Comparison of ENCODE assay signal across 8 cellular contexts in genomic region chr4:21768349-21769310, GRCh38.
DNase-seq lines count a peak whose midpoint lies in the region; ATAC-seq, FAIRE-seq and TF ChIP-seq lines count a peak whose summit lies in the region.

No MANE protein-coding gene starts in this region.

- no peak for ATAC-seq in activated CD8-positive, alpha-beta memory T cell treated with anti-CD3 and anti-CD28 coated beads, Interleukin-2, amount 10 ng/mL, durations not matched to agents 7 days and 5 days

- in situ Hi-C loops in HAP-1 (cut with MboI; ENCODE audit: low sequenced_read_pairs) = loop anchor here (5.0 kb wide), 1 partner anchor 261 kb away; no protein-coding TSS in a partner anchor

- H3K9me3 Mint-ChIP-seq in activated CD8-positive, alpha-beta memory T cell treated with anti-CD3 and anti-CD28 coated beads, Interleukin-2, amount 10 ng/mL, durations not matched to agents 7 days and 5 days (ENCODE audit: low read depth) = no peaks in the 10 kb centered on the region

- H3K9ac ChIP-seq in keratinocyte (ENCODE audit: control insufficient read depth, extremely low read depth, insufficient read depth, low read length) = no peak overlapping the region

- dilution Hi-C loops in keratinocyte (cut with MboI; ENCODE audit: extremely low pct_ligation_motif_present, low sequenced_read_pairs) = no loop called here

- H3K4me2 ChIP-seq in keratinocyte (ENCODE audit: control insufficient read depth, extremely low read depth, insufficient read depth, low read depth, low read length) = peak overlapping the region; percentile 55

- intact Hi-C loops in ascending aorta (cut with DNase I) = loop anchor here (5.0 kb wide), 1 partner anchor 256 kb away; no protein-coding TSS in a partner anchor

- H3K9me3 ChIP-seq in HAP-1 = no peaks in the 10 kb centered on the region
- H3K9me3 ChIP-seq in ascending aorta = no peaks in the 10 kb centered on the region
- H3K9me3 ChIP-seq in keratinocyte (ENCODE audit: control insufficient read depth, low read depth, low read length) = no peaks in the 10 kb centered on the region

- CTCF ChIA-PET in activated CD8-positive, alpha-beta memory T cell treated with anti-CD3 and anti-CD28 coated beads, Interleukin-2, amount 10 ng/mL, durations not matched to agents 7 days and 5 days (lab: Charles Lee) = interaction anchor here (0.8 to 1.5 kb wide), 4 partner anchors 255 to 995 kb away, joined by 3 to 5 read pairs (median 4); no protein-coding TSS in a partner anchor

- H3K27ac Mint-ChIP-seq in activated CD8-positive, alpha-beta memory T cell treated with anti-CD3 and anti-CD28 coated beads, Interleukin-2, amount 10 ng/mL, durations not matched to agents 7 days and 5 days = no peak overlapping the region

- H3K4me1 ChIP-seq in HAP-1 (no peaks in the 10 kb centered on the region; the same call in 1 of the 2 replicates), ascending aorta (no peaks in the 10 kb centered on the region), keratinocyte (ENCODE audit: control insufficient read depth, extremely low read depth, insufficient read depth, low read length) (peaks cover 13% of the 10 kb centered on the region)

- no peaks in the 10 kb centered on the region for H3K4me1 Mint-ChIP-seq in activated CD8-positive, alpha-beta memory T cell treated with anti-CD3 and anti-CD28 coated beads, Interleukin-2, amount 10 ng/mL, durations not matched to agents 7 days and 5 days

- H3K4me3 ChIP-seq in HAP-1 (no peak overlapping the region), ascending aorta (no peak overlapping the region), keratinocyte (ENCODE audit: control insufficient read depth in 2 of 3, extremely low read depth in 1 of 3, insufficient read depth in 2 of 3, low read depth in 1 of 3, low read length in 3 of 3) (peak overlapping the region in 1 of 3 experiments; percentile 2)

- TF ChIP-seq CTCF in ascending aorta (IDR thresholded peaks at IDR 0.05) (peak; percentile 5 to 56 (median 21)), keratinocyte (optimal IDR thresholded peaks at IDR 0.05 in 1 of 3, IDR thresholded peaks at IDR 0.05 in 1 of 3, conservative IDR thresholded peaks at IDR 0.05 in 1 of 3; ENCODE audit: extremely low read depth in 1 of 3, insufficient read depth in 2 of 3, low read length in 3 of 3) (peak in 2 of 3 experiments; percentile 48 to 54)

- FAIRE-seq in keratinocyte (lab: Jason Lieb, UNC) = peak; percentile 55

- H3K79me2 ChIP-seq in keratinocyte (ENCODE audit: control insufficient read depth, insufficient read depth, low read length) = no peaks in the 10 kb centered on the region

- H3K36me3 ChIP-seq in HAP-1 (replicated peaks) (no peaks in the 10 kb centered on the region), ascending aorta (no peaks in the 10 kb centered on the region), keratinocyte (ENCODE audit: control insufficient read depth in 2 of 2, extremely low read depth in 1 of 2, insufficient read depth in 2 of 2, low read length in 2 of 2) (no peaks in the 10 kb centered on the region)

- no peaks in the 10 kb centered on the region for H3K9me1 ChIP-seq in keratinocyte (ENCODE audit: control insufficient read depth, extremely low read depth, insufficient read depth, low read length)

- DNase-seq in NCI-H1417 (lab: John Stamatoyannopoulos, UW) (peak; percentile 17 to 74 (median 72)), NCI-H1417 treated with DMSO at 0.1 percent for 48 hours (lab: John Stamatoyannopoulos, UW) (no peak), HAP-1 (ENCODE audit: low spot score in 2 of 2) (peak; percentile 9 to 60), NCI-H2029 treated with DMSO at 0.1 percent for 48 hours (lab: John Stamatoyannopoulos, UW) (peak; percentile 20), ascending aorta (ENCODE audit: low spot score in 2 of 2) (no peak), keratinocyte (ENCODE audit: low read depth, low spot score) (peak; percentile 48), HPDE6-E6E7 (ENCODE audit: extremely low spot score) (no peak)
- no peak for DNase-seq in activated CD8-positive, alpha-beta memory T cell treated with anti-CD3 and anti-CD28 coated beads, Interleukin-2, amount 10 ng/mL, durations not matched to agents 7 days and 5 days

- H3K27me3 ChIP-seq in HAP-1 (ENCODE audit: low read depth) = no peaks in the 10 kb centered on the region; the same call in none of the 2 replicates
- no peaks in the 10 kb centered on the region for H3K27me3 ChIP-seq in ascending aorta
- H3K27me3 ChIP-seq in keratinocyte (ENCODE audit: control insufficient read depth, extremely low read depth, insufficient read depth, low read length) = no peaks in the 10 kb centered on the region

- no peaks in the 10 kb centered on the region for H4K20me1 ChIP-seq in keratinocyte (ENCODE audit: control insufficient read depth, extremely low read depth, insufficient read depth, low read length)

- H3K36me3 Mint-ChIP-seq in activated CD8-positive, alpha-beta memory T cell treated with anti-CD3 and anti-CD28 coated beads, Interleukin-2, amount 10 ng/mL, durations not matched to agents 7 days and 5 days = no peaks in the 10 kb centered on the region

- no peak overlapping the region for H3K27ac ChIP-seq in ascending aorta
- H3K27ac ChIP-seq in keratinocyte (ENCODE audit: control insufficient read depth, insufficient read depth, low read length) = peak overlapping the region; percentile 60

- peak overlapping the region; percentile 38 for H2AFZ ChIP-seq in keratinocyte (ENCODE audit: control insufficient read depth, low read length)

- no peaks in the 10 kb centered on the region for H3K27me3 Mint-ChIP-seq in activated CD8-positive, alpha-beta memory T cell treated with anti-CD3 and anti-CD28 coated beads, Interleukin-2, amount 10 ng/mL, durations not matched to agents 7 days and 5 days

- no peak overlapping the region for H3K4me3 Mint-ChIP-seq in activated CD8-positive, alpha-beta memory T cell treated with anti-CD3 and anti-CD28 coated beads, Interleukin-2, amount 10 ng/mL, durations not matched to agents 7 days and 5 days

Comparison
In these comparisons a context has a peak if more than half of its experiments do, and no peak if none do; other contexts are left out.
1. DNase-seq: peak in NCI-H1417 (3 of 3), HAP-1 (2 of 2), NCI-H2029 treated with DMSO at 0.1 percent for 48 hours (single experiment) and keratinocyte (single experiment); none in NCI-H1417 treated with DMSO at 0.1 percent for 48 hours (single experiment), ascending aorta (0 of 2), HPDE6-E6E7 (single experiment) and activated CD8-positive, alpha-beta memory T cell treated with anti-CD3 and anti-CD28 coated beads, Interleukin-2, amount 10 ng/mL, durations not matched to agents 7 days and 5 days (single experiment).